In genomic region chr13:65378484-65378883, GRCh38 we compare ENCODE assay signal across 21 cellular contexts.
"Had no signal": no experiment of that assay in that cellular context is flagged by ENCODE, and none has a peak within 500 bp of the region (broad histone marks: within the 10 kb centered on the region; RNA-seq: fewer than 3 reads in every experiment).

No MANE protein-coding gene starts in this region.

- H3K4me1 ChIP-seq: colonic mucosa, esophagus squamous epithelium, gastrocnemius medialis, heart right ventricle, left lung, lower lobe of right lung had no signal

- DNase-seq: colonic mucosa; cortex of kidney; effector CD8-positive, alpha-beta T cell; esophagus squamous epithelium; gastrocnemius medialis; glutamatergic neuron; head of caudate nucleus; heart right ventricle; hippocampal formation; left cardiac atrium; left lung; left ventricle myocardium superior; lower lobe of right lung; naive thymus-derived CD4-positive, alpha-beta T cell had no signal

- H3K27ac Mint-ChIP-seq: dendritic cell treated with granulocyte-macrophage colony-stimulating factor and Interleukin-4, amounts not matched to agents 40 ng/mL and 50 ng/mL, for 4 days; mesothelial cell of epicardium; naive thymus-derived CD4-positive, alpha-beta T cell had no signal

- FAIRE-seq: endometrium, islet of Langerhans, keratinocyte had no signal

- ATAC-seq: esophagus mucosa; gastrocnemius medialis; heart right ventricle; left cardiac atrium; left lung; left ventricle myocardium superior; lower lobe of right lung; naive thymus-derived CD4-positive, alpha-beta T cell had no signal

- H3K36me3 Mint-ChIP-seq: naive thymus-derived CD4-positive, alpha-beta T cell had no signal

- H3K4me3 Mint-ChIP-seq: dendritic cell treated with granulocyte-macrophage colony-stimulating factor and Interleukin-4, amounts not matched to agents 40 ng/mL and 50 ng/mL, for 4 days; mesothelial cell of epicardium; naive thymus-derived CD4-positive, alpha-beta T cell had no signal

- H3K36me3 ChIP-seq: colonic mucosa, esophagus squamous epithelium, gastrocnemius medialis, heart right ventricle, left lung, lower lobe of right lung had no signal

- H3K4me3 ChIP-seq: colonic mucosa, esophagus squamous epithelium, gastrocnemius medialis, heart right ventricle, left lung, lower lobe of right lung had no signal

- H3K27ac ChIP-seq: colonic mucosa, epithelial cell of prostate, esophagus squamous epithelium, gastrocnemius medialis, heart right ventricle, left lung, lower lobe of right lung had no signal

- H3K27me3 ChIP-seq: colonic mucosa, esophagus squamous epithelium, gastrocnemius medialis, heart right ventricle, left lung had no signal

- H3K4me1 Mint-ChIP-seq: mesothelial cell of epicardium; naive thymus-derived CD4-positive, alpha-beta T cell had no signal

- H3K9me3 ChIP-seq: colonic mucosa had no signal

- H3K27me3 Mint-ChIP-seq: dendritic cell treated with granulocyte-macrophage colony-stimulating factor and Interleukin-4, amounts not matched to agents 40 ng/mL and 50 ng/mL, for 4 days; naive thymus-derived CD4-positive, alpha-beta T cell had no signal
